In the genomic region with DNA sequence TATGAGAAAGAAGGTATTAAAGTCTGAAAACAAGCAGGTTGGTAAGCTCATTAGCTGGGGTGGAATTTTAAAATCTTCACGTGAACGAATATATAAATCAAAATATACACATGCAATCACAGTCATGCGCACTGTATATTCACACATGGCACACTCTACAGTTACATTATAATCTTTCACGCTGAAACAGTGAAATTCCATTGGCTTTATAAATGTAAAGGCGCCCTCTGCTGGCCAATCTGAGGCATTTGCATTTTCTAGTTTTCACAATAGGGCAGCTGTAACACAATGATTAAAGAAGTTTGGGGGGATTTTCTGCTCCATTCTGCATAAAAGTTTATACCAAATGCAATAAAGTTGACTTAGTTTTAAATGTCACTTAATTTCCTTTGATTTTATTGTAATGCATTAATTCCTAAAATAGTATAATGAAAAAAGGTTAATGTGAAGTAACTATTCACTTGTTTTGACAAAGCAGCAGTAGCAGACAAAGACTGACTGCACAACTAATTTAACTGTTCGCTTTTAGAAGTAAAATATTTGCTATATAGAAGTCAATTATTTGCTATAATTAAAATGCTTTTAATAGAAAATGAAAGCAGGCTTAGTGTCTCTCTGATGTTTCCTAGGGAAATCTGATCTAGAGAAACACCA, we compare ENCODE assay signal across 8 cellular contexts. TPM values are rescaled to one million over a fixed set of nuclear protein-coding genes. Genes with fewer than 3 reads are reported as not detected.
A peak's percentile ranks its signal among the peaks of the same experiment; 100 is the strongest.
DNase-seq lines count a peak whose midpoint lies in the region; ATAC-seq and TF ChIP-seq lines count a peak whose summit lies in the region.

No MANE protein-coding gene starts in this region.

- H3K4me3 Mint-ChIP-seq in memory B cell, result no peak overlapping the region

- no peak overlapping the region for H3K27ac Mint-ChIP-seq in memory B cell

- H3K4me3 ChIP-seq in coronary artery, result no peak overlapping the region

- no peaks in the 10 kb centered on the region for H3K27me3 Mint-ChIP-seq in memory B cell

- peaks cover 6% of the 10 kb centered on the region for H3K36me3 Mint-ChIP-seq in memory B cell

- peak; percentile 88 for TF ChIP-seq CTCF in coronary artery (IDR thresholded peaks at IDR 0.05)

- ATAC-seq in GM18499 (IDR thresholded peaks at IDR 0.05; ENCODE audit: insufficient read depth, unreplicated experiment) (peak; percentile 69), HG03025 (IDR thresholded peaks at IDR 0.05; ENCODE audit: low FRiP score, unreplicated experiment) (peak; percentile 69), memory B cell (ENCODE audit: low read depth) (peak; percentile 80)

- no peaks in the 10 kb centered on the region for H3K9me3 Mint-ChIP-seq in memory B cell

- H3K4me1 Mint-ChIP-seq in memory B cell, result peaks cover 5% of the 10 kb centered on the region

- DNase-seq in A172 (ENCODE audit: low spot score) (peak; percentile 65), NCI-H2171 (lab: John Stamatoyannopoulos, UW) (peak; percentile 47), coronary artery (ENCODE audit: low spot score) (no peak), memory B cell (ENCODE audit: low spot score in 2 of 2) (peak; percentile 32 to 44)
- DNase-seq in activated CD4-positive, CD25-positive, alpha-beta regulatory T cell treated with anti-CD3 and anti-CD28 coated beads, Interleukin-2, amount 50 U/mL, for 16 hours (ENCODE audit: low read depth, low spot score), result peak; percentile 42
- peak; percentile 30 for DNase-seq in stimulated activated CD8-positive, alpha-beta memory T cell treated with anti-CD3 and anti-CD28 coated beads, Interleukin-7, amount 100 ng/mL, for 24 hours (ENCODE audit: low read depth)

- H3K27ac ChIP-seq in coronary artery, result no peak overlapping the region

RNA-seq across cellular contexts. Expression of a gene that starts 17.2 kb away (rescaled TPM):
- 4.7 and 7.0 TPM in 2 replicates for total RNA-seq in A172 (2014; rRNA removed; shearing (Covaris generic))

RNA-seq across cellular contexts. Expression of a gene that starts 42.7 kb away (rescaled TPM):
- 27.7 and 36.8 TPM in 2 replicates for total RNA-seq in A172 (2014; rRNA removed; shearing (Covaris generic))

RNA-seq across cellular contexts. Expression of a gene that starts 58.0 kb away (rescaled TPM):
- total RNA-seq in A172 (2014; rRNA removed; shearing (Covaris generic)), result 1.9 and 2.2 TPM in 2 replicates
